Comparison of ENCODE assay signal across 1 cellular context in the genomic region with DNA sequence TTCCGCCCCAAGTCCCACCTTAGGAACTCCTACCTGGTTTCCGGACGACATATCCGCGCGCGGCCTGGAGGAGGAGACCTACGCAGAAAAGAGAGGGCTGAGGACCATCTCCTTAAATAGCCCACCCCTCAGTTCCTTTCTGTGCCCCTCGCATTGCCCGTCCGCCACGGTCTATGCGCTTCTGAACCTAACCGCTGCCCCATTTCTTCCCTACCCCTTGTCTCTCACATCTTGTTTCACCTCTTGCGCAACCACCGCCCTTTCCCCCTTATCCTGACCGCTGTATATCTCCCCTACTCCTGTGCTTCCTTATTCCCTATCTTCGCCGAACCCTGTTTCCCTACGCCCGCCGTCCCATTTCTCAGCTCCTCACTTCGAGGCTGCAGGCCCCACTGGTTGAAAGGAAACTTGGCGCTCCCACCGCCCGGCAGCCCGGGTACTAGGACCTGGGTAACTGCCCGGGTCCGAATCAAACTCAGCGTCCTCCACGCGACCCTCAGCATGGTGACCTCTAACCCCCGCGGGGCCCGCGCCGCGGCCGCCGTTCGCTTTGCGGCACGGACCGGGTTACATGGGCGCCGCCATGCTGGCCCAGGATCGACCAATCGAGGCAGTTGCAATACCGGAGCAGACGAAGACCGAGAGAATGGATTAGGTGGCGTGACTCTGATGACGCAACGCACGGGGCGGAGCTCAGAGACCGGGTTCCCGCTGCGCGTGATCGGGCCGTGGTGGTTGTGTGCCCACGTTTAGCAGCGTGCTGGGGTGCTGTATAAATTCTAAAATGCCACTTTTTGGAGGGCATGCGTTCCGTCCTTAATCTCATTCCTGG.
TF ChIP-seq lines count a peak whose summit lies in the region.

MRPS15 (minus strand) TSS at position 612 of the 832 bp plus-strand sequence; CDS start at position 503, 109 bp downstream.

TF ChIP-seq in HepG2, 621 proteins besides CTCF, POLR2A, EP300 and RAD21 (continued from another document and continues in another):
- TF ChIP-seq, protein P1, sequence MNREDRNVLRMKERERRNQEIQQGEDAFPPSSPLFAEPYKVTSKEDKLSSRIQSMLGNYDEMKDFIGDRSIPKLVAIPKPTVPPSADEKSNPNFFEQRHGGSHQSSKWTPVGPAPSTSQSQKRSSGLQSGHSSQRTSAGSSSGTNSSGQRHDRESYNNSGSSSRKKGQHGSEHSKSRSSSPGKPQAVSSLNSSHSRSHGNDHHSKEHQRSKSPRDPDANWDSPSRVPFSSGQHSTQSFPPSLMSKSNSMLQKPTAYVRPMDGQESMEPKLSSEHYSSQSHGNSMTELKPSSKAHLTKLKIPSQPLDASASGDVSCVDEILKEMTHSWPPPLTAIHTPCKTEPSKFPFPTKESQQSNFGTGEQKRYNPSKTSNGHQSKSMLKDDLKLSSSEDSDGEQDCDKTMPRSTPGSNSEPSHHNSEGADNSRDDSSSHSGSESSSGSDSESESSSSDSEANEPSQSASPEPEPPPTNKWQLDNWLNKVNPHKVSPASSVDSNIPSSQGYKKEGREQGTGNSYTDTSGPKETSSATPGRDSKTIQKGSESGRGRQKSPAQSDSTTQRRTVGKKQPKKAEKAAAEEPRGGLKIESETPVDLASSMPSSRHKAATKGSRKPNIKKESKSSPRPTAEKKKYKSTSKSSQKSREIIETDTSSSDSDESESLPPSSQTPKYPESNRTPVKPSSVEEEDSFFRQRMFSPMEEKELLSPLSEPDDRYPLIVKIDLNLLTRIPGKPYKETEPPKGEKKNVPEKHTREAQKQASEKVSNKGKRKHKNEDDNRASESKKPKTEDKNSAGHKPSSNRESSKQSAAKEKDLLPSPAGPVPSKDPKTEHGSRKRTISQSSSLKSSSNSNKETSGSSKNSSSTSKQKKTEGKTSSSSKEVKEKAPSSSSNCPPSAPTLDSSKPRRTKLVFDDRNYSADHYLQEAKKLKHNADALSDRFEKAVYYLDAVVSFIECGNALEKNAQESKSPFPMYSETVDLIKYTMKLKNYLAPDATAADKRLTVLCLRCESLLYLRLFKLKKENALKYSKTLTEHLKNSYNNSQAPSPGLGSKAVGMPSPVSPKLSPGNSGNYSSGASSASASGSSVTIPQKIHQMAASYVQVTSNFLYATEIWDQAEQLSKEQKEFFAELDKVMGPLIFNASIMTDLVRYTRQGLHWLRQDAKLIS (CRISPR knock-in tag; IDR thresholded peaks at IDR 0.05), result no peak
- peak; percentile 91; the same call in 1 of the 2 replicates for TF ChIP-seq ZNF784 (CRISPR knock-in tag; IDR thresholded peaks at IDR 0.05; ENCODE audit: borderline replicate concordance)
- TF ChIP-seq, protein P2, sequence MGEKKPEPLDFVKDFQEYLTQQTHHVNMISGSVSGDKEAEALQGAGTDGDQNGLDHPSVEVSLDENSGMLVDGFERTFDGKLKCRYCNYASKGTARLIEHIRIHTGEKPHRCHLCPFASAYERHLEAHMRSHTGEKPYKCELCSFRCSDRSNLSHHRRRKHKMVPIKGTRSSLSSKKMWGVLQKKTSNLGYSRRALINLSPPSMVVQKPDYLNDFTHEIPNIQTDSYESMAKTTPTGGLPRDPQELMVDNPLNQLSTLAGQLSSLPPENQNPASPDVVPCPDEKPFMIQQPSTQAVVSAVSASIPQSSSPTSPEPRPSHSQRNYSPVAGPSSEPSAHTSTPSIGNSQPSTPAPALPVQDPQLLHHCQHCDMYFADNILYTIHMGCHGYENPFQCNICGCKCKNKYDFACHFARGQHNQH (CRISPR knock-in tag; IDR thresholded peaks at IDR 0.05), result peak; percentile 86
- TF ChIP-seq ZNF318 (CRISPR knock-in tag; IDR thresholded peaks at IDR 0.05), result 0 out of 2 replicates have a peak, but pooled peaks have one; percentile 30
- no peak for TF ChIP-seq MAFG (CRISPR knock-in tag; IDR thresholded peaks at IDR 0.05)
- peak; percentile 90 for TF ChIP-seq CREB1 (IDR thresholded peaks at IDR 0.05)
- peak; percentile 96 for TF ChIP-seq CREB1 (CRISPR knock-in tag; IDR thresholded peaks at IDR 0.05)
- peak; percentile 93; the same call in 1 of the 2 replicates for TF ChIP-seq KDM4B (CRISPR knock-in tag; IDR thresholded peaks at IDR 0.05)
- no peak for TF ChIP-seq ZNF44 (CRISPR knock-in tag; IDR thresholded peaks at IDR 0.05)
- 0 out of 2 replicates have a peak, but pooled peaks have one; percentile 14 for TF ChIP-seq ZNF264 (CRISPR knock-in tag; IDR thresholded peaks at IDR 0.05)
- 0 out of 2 replicates have a peak, but pooled peaks have one; percentile 68 for TF ChIP-seq MED13 (CRISPR knock-in tag; IDR thresholded peaks at IDR 0.05)
- TF ChIP-seq XRCC5 (optimal IDR thresholded peaks at IDR 0.05; ENCODE audit: low read length), result peak; percentile 99
- TF ChIP-seq CBFB (CRISPR knock-in tag; IDR thresholded peaks at IDR 0.05), result peak; percentile 95
- no peak for TF ChIP-seq ZSCAN20 (CRISPR knock-in tag; IDR thresholded peaks at IDR 0.05; ENCODE audit: borderline replicate concordance)
- no peak; the same call in none of the 2 replicates for TF ChIP-seq ZBTB43 (CRISPR knock-in tag; conservative IDR thresholded peaks at IDR 0.05)
- no peak for TF ChIP-seq DBP (CRISPR knock-in tag; IDR thresholded peaks at IDR 0.05; ENCODE audit: not compliant biosample characterization)
- peak; percentile 80 for TF ChIP-seq HOXA5 (CRISPR knock-in tag; IDR thresholded peaks at IDR 0.05)
- TF ChIP-seq HDAC2 (CRISPR knock-in tag; IDR thresholded peaks at IDR 0.05), result peak; percentile 91
- TF ChIP-seq ZNF605 (CRISPR knock-in tag; IDR thresholded peaks at IDR 0.05), result peak; percentile 81
- TF ChIP-seq ZBTB8A (CRISPR knock-in tag; IDR thresholded peaks at IDR 0.05; ENCODE audit: borderline replicate concordance, low read depth), result peak; percentile 30; the same call in 1 of the 2 replicates
- TF ChIP-seq CHD2 (IDR thresholded peaks at IDR 0.05; ENCODE audit: low read depth, low read length), result peak; percentile 40; the same call in 1 of the 2 replicates
- TF ChIP-seq HBP1 (CRISPR knock-in tag; IDR thresholded peaks at IDR 0.05; ENCODE audit: low read depth), result peak; percentile 90; the same call in 1 of the 2 replicates
- peak; percentile 44; the same call in 1 of the 2 replicates for TF ChIP-seq GATA4 (IDR thresholded peaks at IDR 0.05; ENCODE audit: borderline replicate concordance, low read depth)
- peak; percentile 60 to 81; a peak in 3 of 4 replicates for TF ChIP-seq NR2F1 (CRISPR knock-in tag; IDR thresholded peaks at IDR 0.05)
- TF ChIP-seq ARNT2 (CRISPR knock-in tag; IDR thresholded peaks at IDR 0.05; ENCODE audit: low read depth), result peak; percentile 93
- peak; percentile 91; the same call in 1 of the 2 replicates for TF ChIP-seq ZNF230 (CRISPR knock-in tag; IDR thresholded peaks at IDR 0.05)
- peak; percentile 77; the same call in 1 of the 2 replicates for TF ChIP-seq DNMT1 (CRISPR knock-in tag; IDR thresholded peaks at IDR 0.05)
- TF ChIP-seq ZNF20 (CRISPR knock-in tag; IDR thresholded peaks at IDR 0.05), result no peak
- peak; percentile 46; the same call in 1 of the 2 replicates for TF ChIP-seq NRL (CRISPR knock-in tag; IDR thresholded peaks at IDR 0.05; ENCODE audit: borderline replicate concordance)
- TF ChIP-seq TARDBP (CRISPR knock-in tag; IDR thresholded peaks at IDR 0.05), result 0 out of 2 replicates have a peak, but pooled peaks have one; percentile 70
- no peak for TF ChIP-seq MBNL3 (CRISPR knock-in tag; conservative IDR thresholded peaks at IDR 0.05)
- TF ChIP-seq ELF3 (CRISPR knock-in tag; IDR thresholded peaks at IDR 0.05), result peak; percentile 77
- TF ChIP-seq ZNF619 (CRISPR knock-in tag; IDR thresholded peaks at IDR 0.05), result no peak
- TF ChIP-seq NFATC3 (CRISPR knock-in tag; IDR thresholded peaks at IDR 0.05), result peak; percentile 92
- TF ChIP-seq, protein P3, sequence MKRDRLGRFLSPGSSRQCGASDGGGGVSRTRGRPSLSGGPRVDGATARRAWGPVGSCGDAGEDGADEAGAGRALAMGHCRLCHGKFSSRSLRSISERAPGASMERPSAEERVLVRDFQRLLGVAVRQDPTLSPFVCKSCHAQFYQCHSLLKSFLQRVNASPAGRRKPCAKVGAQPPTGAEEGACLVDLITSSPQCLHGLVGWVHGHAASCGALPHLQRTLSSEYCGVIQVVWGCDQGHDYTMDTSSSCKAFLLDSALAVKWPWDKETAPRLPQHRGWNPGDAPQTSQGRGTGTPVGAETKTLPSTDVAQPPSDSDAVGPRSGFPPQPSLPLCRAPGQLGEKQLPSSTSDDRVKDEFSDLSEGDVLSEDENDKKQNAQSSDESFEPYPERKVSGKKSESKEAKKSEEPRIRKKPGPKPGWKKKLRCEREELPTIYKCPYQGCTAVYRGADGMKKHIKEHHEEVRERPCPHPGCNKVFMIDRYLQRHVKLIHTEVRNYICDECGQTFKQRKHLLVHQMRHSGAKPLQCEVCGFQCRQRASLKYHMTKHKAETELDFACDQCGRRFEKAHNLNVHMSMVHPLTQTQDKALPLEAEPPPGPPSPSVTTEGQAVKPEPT (CRISPR knock-in tag; IDR thresholded peaks at IDR 0.05; ENCODE audit: low read depth), result 0 out of 2 replicates have a peak, but pooled peaks have one; percentile 24
- peak; percentile 67; the same call in 1 of the 2 replicates for TF ChIP-seq ZMAT3 (CRISPR knock-in tag; conservative IDR thresholded peaks at IDR 0.05)
